In genomic region chr17:69223809-69224208, GRCh38 we compare ENCODE assay signal across 1 cellular context.
TF ChIP-seq lines count a peak whose summit lies in the region.

No MANE protein-coding gene starts in this region.

TF ChIP-seq in HepG2, 621 proteins besides CTCF, POLR2A, EP300 and RAD21 (continued from another document and continues in another):
- TF ChIP-seq DDIT3 (CRISPR knock-in tag; IDR thresholded peaks at IDR 0.05): no peak
- TF ChIP-seq, protein P1, sequence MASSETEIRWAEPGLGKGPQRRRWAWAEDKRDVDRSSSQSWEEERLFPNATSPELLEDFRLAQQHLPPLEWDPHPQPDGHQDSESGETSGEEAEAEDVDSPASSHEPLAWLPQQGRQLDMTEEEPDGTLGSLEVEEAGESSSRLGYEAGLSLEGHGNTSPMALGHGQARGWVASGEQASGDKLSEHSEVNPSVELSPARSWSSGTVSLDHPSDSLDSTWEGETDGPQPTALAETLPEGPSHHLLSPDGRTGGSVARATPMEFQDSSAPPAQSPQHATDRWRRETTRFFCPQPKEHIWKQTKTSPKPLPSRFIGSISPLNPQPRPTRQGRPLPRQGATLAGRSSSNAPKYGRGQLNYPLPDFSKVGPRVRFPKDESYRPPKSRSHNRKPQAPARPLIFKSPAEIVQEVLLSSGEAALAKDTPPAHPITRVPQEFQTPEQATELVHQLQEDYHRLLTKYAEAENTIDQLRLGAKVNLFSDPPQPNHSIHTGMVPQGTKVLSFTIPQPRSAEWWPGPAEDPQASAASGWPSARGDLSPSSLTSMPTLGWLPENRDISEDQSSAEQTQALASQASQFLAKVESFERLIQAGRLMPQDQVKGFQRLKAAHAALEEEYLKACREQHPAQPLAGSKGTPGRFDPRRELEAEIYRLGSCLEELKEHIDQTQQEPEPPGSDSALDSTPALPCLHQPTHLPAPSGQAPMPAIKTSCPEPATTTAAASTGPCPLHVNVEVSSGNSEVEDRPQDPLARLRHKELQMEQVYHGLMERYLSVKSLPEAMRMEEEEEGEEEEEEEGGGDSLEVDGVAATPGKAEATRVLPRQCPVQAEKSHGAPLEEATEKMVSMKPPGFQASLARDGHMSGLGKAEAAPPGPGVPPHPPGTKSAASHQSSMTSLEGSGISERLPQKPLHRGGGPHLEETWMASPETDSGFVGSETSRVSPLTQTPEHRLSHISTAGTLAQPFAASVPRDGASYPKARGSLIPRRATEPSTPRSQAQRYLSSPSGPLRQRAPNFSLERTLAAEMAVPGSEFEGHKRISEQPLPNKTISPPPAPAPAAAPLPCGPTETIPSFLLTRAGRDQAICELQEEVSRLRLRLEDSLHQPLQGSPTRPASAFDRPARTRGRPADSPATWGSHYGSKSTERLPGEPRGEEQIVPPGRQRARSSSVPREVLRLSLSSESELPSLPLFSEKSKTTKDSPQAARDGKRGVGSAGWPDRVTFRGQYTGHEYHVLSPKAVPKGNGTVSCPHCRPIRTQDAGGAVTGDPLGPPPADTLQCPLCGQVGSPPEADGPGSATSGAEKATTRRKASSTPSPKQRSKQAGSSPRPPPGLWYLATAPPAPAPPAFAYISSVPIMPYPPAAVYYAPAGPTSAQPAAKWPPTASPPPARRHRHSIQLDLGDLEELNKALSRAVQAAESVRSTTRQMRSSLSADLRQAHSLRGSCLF (CRISPR knock-in tag; IDR thresholded peaks at IDR 0.05; ENCODE audit: borderline replicate concordance): no peak
- TF ChIP-seq HES4 (CRISPR knock-in tag; IDR thresholded peaks at IDR 0.05; ENCODE audit: borderline replicate concordance): no peak
- TF ChIP-seq MBD4 (IDR thresholded peaks at IDR 0.05; ENCODE audit: borderline replicate concordance, low read length): peak; percentile 38; the same call in 1 of the 2 replicates
- TF ChIP-seq ZNF253 (CRISPR knock-in tag; IDR thresholded peaks at IDR 0.05; ENCODE audit: borderline replicate concordance): no peak
- TF ChIP-seq DRAP1 (CRISPR knock-in tag; IDR thresholded peaks at IDR 0.05): no peak
- peak; percentile 60; the same call in 1 of the 2 replicates for TF ChIP-seq POGZ (CRISPR knock-in tag; IDR thresholded peaks at IDR 0.05)
- TF ChIP-seq, protein P2, sequence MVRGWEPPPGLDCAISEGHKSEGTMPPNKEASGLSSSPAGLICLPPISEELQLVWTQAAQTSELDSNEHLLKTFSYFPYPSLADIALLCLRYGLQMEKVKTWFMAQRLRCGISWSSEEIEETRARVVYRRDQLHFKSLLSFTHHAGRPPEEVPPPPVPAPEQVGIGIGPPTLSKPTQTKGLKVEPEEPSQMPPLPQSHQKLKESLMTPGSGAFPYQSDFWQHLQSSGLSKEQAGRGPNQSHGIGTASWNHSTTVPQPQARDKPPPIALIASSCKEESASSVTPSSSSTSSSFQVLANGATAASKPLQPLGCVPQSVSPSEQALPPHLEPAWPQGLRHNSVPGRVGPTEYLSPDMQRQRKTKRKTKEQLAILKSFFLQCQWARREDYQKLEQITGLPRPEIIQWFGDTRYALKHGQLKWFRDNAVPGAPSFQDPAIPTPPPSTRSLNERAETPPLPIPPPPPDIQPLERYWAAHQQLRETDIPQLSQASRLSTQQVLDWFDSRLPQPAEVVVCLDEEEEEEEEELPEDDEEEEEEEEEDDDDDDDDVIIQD (CRISPR knock-in tag; IDR thresholded peaks at IDR 0.05; ENCODE audit: low read depth): peak; percentile 74; the same call in 1 of the 2 replicates
- TF ChIP-seq ELF3 (CRISPR knock-in tag; IDR thresholded peaks at IDR 0.05): peak; percentile 70
- TF ChIP-seq CENPT (CRISPR knock-in tag; IDR thresholded peaks at IDR 0.05; ENCODE audit: low read depth): no peak
- TF ChIP-seq IRF2 (CRISPR knock-in tag; IDR thresholded peaks at IDR 0.05): peak; percentile 58; the same call in 1 of the 2 replicates
- TF ChIP-seq FOXK1 (CRISPR knock-in tag; IDR thresholded peaks at IDR 0.05; ENCODE audit: borderline replicate concordance, low read depth): 0 out of 2 replicates have a peak, but pooled peaks have one; percentile 53
- TF ChIP-seq, protein P3, sequence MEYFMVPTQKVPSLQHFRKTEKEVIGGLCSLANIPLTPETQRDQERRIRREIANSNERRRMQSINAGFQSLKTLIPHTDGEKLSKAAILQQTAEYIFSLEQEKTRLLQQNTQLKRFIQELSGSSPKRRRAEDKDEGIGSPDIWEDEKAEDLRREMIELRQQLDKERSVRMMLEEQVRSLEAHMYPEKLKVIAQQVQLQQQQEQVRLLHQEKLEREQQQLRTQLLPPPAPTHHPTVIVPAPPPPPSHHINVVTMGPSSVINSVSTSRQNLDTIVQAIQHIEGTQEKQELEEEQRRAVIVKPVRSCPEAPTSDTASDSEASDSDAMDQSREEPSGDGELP (IDR thresholded peaks at IDR 0.05; ENCODE audit: borderline replicate concordance, low read depth): no peak
- TF ChIP-seq, protein P4, sequence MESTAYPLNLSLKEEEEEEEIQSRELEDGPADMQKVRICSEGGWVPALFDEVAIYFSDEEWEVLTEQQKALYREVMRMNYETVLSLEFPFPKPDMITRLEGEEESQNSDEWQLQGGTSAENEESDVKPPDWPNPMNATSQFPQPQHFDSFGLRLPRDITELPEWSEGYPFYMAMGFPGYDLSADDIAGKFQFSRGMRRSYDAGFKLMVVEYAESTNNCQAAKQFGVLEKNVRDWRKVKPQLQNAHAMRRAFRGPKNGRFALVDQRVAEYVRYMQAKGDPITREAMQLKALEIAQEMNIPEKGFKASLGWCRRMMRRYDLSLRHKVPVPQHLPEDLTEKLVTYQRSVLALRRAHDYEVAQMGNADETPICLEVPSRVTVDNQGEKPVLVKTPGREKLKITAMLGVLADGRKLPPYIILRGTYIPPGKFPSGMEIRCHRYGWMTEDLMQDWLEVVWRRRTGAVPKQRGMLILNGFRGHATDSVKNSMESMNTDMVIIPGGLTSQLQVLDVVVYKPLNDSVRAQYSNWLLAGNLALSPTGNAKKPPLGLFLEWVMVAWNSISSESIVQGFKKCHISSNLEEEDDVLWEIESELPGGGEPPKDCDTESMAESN (CRISPR knock-in tag; conservative IDR thresholded peaks at IDR 0.05): no peak
- no peak for TF ChIP-seq RELA (CRISPR knock-in tag; IDR thresholded peaks at IDR 0.05)
- no peak for TF ChIP-seq FOXP1 (IDR thresholded peaks at IDR 0.05)
- peak; percentile 79 for TF ChIP-seq FOXP1 (CRISPR knock-in tag; IDR thresholded peaks at IDR 0.05)
- TF ChIP-seq, protein P5, sequence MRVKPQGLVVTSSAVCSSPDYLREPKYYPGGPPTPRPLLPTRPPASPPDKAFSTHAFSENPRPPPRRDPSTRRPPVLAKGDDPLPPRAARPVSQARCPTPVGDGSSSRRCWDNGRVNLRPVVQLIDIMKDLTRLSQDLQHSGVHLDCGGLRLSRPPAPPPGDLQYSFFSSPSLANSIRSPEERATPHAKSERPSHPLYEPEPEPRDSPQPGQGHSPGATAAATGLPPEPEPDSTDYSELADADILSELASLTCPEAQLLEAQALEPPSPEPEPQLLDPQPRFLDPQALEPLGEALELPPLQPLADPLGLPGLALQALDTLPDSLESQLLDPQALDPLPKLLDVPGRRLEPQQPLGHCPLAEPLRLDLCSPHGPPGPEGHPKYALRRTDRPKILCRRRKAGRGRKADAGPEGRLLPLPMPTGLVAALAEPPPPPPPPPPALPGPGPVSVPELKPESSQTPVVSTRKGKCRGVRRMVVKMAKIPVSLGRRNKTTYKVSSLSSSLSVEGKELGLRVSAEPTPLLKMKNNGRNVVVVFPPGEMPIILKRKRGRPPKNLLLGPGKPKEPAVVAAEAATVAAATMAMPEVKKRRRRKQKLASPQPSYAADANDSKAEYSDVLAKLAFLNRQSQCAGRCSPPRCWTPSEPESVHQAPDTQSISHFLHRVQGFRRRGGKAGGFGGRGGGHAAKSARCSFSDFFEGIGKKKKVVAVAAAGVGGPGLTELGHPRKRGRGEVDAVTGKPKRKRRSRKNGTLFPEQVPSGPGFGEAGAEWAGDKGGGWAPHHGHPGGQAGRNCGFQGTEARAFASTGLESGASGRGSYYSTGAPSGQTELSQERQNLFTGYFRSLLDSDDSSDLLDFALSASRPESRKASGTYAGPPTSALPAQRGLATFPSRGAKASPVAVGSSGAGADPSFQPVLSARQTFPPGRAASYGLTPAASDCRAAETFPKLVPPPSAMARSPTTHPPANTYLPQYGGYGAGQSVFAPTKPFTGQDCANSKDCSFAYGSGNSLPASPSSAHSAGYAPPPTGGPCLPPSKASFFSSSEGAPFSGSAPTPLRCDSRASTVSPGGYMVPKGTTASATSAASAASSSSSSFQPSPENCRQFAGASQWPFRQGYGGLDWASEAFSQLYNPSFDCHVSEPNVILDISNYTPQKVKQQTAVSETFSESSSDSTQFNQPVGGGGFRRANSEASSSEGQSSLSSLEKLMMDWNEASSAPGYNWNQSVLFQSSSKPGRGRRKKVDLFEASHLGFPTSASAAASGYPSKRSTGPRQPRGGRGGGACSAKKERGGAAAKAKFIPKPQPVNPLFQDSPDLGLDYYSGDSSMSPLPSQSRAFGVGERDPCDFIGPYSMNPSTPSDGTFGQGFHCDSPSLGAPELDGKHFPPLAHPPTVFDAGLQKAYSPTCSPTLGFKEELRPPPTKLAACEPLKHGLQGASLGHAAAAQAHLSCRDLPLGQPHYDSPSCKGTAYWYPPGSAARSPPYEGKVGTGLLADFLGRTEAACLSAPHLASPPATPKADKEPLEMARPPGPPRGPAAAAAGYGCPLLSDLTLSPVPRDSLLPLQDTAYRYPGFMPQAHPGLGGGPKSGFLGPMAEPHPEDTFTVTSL (CRISPR knock-in tag; IDR thresholded peaks at IDR 0.05; ENCODE audit: borderline replicate concordance): peak; percentile 43; the same call in 1 of the 2 replicates
- peak; percentile 66; the same call in 1 of the 2 replicates for TF ChIP-seq ZNF710 (CRISPR knock-in tag; IDR thresholded peaks at IDR 0.05; ENCODE audit: borderline replicate concordance)
- no peak for TF ChIP-seq TARDBP (CRISPR knock-in tag; IDR thresholded peaks at IDR 0.05)
- peak; percentile 59 for TF ChIP-seq MED1 (CRISPR knock-in tag; IDR thresholded peaks at IDR 0.05)
- TF ChIP-seq ISL2 (CRISPR knock-in tag; IDR thresholded peaks at IDR 0.05): no peak
- no peak for TF ChIP-seq KLF11 (CRISPR knock-in tag; IDR thresholded peaks at IDR 0.05)
- no peak for TF ChIP-seq BORCS8-MEF2B (CRISPR knock-in tag; IDR thresholded peaks at IDR 0.05)
- TF ChIP-seq, protein P6, sequence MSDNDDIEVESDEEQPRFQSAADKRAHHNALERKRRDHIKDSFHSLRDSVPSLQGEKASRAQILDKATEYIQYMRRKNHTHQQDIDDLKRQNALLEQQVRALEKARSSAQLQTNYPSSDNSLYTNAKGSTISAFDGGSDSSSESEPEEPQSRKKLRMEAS (IDR thresholded peaks at IDR 0.05): peak; percentile 24; the same call in 1 of the 2 replicates
- TF ChIP-seq RARA (CRISPR knock-in tag; IDR thresholded peaks at IDR 0.05): peak; percentile 44
- TF ChIP-seq, protein P7, sequence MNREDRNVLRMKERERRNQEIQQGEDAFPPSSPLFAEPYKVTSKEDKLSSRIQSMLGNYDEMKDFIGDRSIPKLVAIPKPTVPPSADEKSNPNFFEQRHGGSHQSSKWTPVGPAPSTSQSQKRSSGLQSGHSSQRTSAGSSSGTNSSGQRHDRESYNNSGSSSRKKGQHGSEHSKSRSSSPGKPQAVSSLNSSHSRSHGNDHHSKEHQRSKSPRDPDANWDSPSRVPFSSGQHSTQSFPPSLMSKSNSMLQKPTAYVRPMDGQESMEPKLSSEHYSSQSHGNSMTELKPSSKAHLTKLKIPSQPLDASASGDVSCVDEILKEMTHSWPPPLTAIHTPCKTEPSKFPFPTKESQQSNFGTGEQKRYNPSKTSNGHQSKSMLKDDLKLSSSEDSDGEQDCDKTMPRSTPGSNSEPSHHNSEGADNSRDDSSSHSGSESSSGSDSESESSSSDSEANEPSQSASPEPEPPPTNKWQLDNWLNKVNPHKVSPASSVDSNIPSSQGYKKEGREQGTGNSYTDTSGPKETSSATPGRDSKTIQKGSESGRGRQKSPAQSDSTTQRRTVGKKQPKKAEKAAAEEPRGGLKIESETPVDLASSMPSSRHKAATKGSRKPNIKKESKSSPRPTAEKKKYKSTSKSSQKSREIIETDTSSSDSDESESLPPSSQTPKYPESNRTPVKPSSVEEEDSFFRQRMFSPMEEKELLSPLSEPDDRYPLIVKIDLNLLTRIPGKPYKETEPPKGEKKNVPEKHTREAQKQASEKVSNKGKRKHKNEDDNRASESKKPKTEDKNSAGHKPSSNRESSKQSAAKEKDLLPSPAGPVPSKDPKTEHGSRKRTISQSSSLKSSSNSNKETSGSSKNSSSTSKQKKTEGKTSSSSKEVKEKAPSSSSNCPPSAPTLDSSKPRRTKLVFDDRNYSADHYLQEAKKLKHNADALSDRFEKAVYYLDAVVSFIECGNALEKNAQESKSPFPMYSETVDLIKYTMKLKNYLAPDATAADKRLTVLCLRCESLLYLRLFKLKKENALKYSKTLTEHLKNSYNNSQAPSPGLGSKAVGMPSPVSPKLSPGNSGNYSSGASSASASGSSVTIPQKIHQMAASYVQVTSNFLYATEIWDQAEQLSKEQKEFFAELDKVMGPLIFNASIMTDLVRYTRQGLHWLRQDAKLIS (CRISPR knock-in tag; IDR thresholded peaks at IDR 0.05): no peak
- TF ChIP-seq ZNF432 (CRISPR knock-in tag; IDR thresholded peaks at IDR 0.05; ENCODE audit: borderline replicate concordance): no peak
- TF ChIP-seq SMAD9 (CRISPR knock-in tag; IDR thresholded peaks at IDR 0.05): no peak
- TF ChIP-seq, protein P8, sequence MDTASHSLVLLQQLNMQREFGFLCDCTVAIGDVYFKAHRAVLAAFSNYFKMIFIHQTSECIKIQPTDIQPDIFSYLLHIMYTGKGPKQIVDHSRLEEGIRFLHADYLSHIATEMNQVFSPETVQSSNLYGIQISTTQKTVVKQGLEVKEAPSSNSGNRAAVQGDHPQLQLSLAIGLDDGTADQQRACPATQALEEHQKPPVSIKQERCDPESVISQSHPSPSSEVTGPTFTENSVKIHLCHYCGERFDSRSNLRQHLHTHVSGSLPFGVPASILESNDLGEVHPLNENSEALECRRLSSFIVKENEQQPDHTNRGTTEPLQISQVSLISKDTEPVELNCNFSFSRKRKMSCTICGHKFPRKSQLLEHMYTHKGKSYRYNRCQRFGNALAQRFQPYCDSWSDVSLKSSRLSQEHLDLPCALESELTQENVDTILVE (CRISPR knock-in tag; IDR thresholded peaks at IDR 0.05): peak; percentile 63; the same call in 1 of the 2 replicates
